1 cellular context compared by ENCODE assay signal in genomic region chr3:194080473-194080872, GRCh38.
TF ChIP-seq lines count a peak whose summit lies in the region.

No MANE protein-coding gene starts in this region.

TF ChIP-seq in GM23338, 12 proteins besides CTCF, POLR2A, EP300 and RAD21 (continued from another document):
- no peak for TF ChIP-seq ETS1 (IDR thresholded peaks at IDR 0.05)
- TF ChIP-seq STAT1 (IDR thresholded peaks at IDR 0.05; ENCODE audit: unreplicated experiment): no peak
- no peak for TF ChIP-seq EZH2phosphoT487 (IDR thresholded peaks at IDR 0.05; ENCODE audit: unreplicated experiment)
- no peak for TF ChIP-seq ZNF331 (CRISPR knock-in tag; IDR thresholded peaks at IDR 0.05; ENCODE audit: low read depth)
- TF ChIP-seq ZNF114 (CRISPR knock-in tag; IDR thresholded peaks at IDR 0.05): no peak
- TF ChIP-seq POLR2AphosphoS5 (IDR thresholded peaks at IDR 0.05; ENCODE audit: low read depth): no peak
- no peak for TF ChIP-seq REST (IDR thresholded peaks at IDR 0.05; ENCODE audit: unreplicated experiment)
TF ChIP-seq in GM23338: peak in this region for 0.
